ENCODE assay signal across 10 cellular contexts in the genomic region with DNA sequence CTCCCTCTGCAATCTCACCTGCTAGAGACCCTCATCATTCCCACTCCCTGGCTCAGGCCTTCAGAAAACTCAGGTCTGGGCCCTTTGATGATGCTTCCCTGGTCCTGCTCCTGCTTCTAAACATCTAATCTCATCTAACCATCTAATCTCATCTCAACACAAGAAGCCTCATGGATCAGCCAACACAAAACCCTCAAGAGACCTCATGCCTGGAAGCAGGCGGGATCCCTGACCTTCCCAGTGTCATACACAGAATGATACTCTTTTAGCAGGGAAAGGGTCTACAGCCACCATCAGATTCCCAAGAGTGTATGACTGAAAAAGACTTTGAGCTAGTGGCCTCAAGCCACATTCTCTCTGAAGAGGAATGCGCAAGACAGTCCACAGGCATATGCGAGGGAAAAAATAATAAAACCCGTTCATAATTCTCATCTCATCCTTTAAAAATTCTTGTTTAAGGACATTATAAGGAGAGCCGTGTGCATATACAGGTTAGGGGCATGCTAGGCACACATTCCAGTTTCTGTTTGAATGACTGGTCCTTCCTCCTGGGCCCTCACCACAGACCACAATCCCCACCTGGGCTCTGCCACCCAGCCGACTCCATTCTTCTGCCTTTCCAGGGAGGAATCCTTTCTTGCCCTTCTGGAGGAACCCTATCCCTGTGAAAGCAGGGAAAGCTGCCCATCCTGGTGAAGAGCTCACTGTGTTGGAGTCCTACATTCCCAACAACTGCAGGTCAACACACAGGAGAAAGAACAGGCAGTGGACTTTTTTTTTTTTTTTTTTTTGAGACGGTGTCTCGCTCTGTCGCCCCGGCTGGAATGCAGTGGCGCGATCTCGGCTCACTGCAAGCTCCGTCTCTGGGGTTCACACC. TPM values are rescaled to one million over a fixed set of nuclear protein-coding genes. Genes with fewer than 3 reads are reported as not detected.
DNase-seq lines count a peak whose midpoint lies in the region; ATAC-seq, FAIRE-seq and TF ChIP-seq lines count a peak whose summit lies in the region.
"Had no signal": no experiment of that assay in that cellular context is flagged by ENCODE, and none has a peak within 500 bp of the region (broad histone marks: within the 10 kb centered on the region; RNA-seq: fewer than 3 reads in every experiment).

No MANE protein-coding gene starts in this region.

- intact Hi-C loops in activated CD4-positive, alpha-beta memory T cell treated with anti-CD3 and anti-CD28 coated beads for 36 hours (cut with micrococcal nuclease): no loop called here

- no peak overlapping the region for H3K27ac Mint-ChIP-seq in activated CD8-positive, alpha-beta memory T cell treated with anti-CD3 and anti-CD28 coated beads, Interleukin-2, amount 10 ng/mL, durations not matched to agents 7 days and 5 days
- no peak overlapping the region for H3K27ac Mint-ChIP-seq in activated CD4-positive, alpha-beta memory T cell treated with anti-CD3 and anti-CD28 coated beads for 36 hours

- POLR2A ChIA-PET in activated CD4-positive, alpha-beta memory T cell treated with anti-CD3 and anti-CD28 coated beads for 36 hours (lab: Charles Lee): no interaction called here

- TF ChIP-seq POLR2A in GM12892 (IDR thresholded peaks at IDR 0.05; ENCODE audit: low read depth, low read length): no peak

- no peaks in the 10 kb centered on the region for H3K9me3 Mint-ChIP-seq in activated CD8-positive, alpha-beta memory T cell treated with anti-CD3 and anti-CD28 coated beads, Interleukin-2, amount 10 ng/mL, durations not matched to agents 7 days and 5 days (ENCODE audit: low read depth)
- no peaks in the 10 kb centered on the region for H3K9me3 Mint-ChIP-seq in activated CD4-positive, alpha-beta memory T cell treated with anti-CD3 and anti-CD28 coated beads for 36 hours

- peaks cover 29% of the 10 kb centered on the region for H3K36me3 Mint-ChIP-seq in activated CD8-positive, alpha-beta memory T cell treated with anti-CD3 and anti-CD28 coated beads, Interleukin-2, amount 10 ng/mL, durations not matched to agents 7 days and 5 days
- peaks cover 40% of the 10 kb centered on the region for H3K36me3 Mint-ChIP-seq in activated CD4-positive, alpha-beta memory T cell treated with anti-CD3 and anti-CD28 coated beads for 36 hours

- no peaks in the 10 kb centered on the region for H3K27me3 ChIP-seq in thoracic aorta (replicated peaks; ENCODE audit: insufficient read depth)

- peak overlapping the region; percentile 82 for H3K4me3 Mint-ChIP-seq in activated CD8-positive, alpha-beta memory T cell treated with anti-CD3 and anti-CD28 coated beads, Interleukin-2, amount 10 ng/mL, durations not matched to agents 7 days and 5 days
- peak overlapping the region; percentile 88 for H3K4me3 Mint-ChIP-seq in activated CD4-positive, alpha-beta memory T cell treated with anti-CD3 and anti-CD28 coated beads for 36 hours

- H3K27ac ChIP-seq in thoracic aorta: peak overlapping the region; percentile 26 to 54

- peaks cover 22% of the 10 kb centered on the region for H3K36me3 ChIP-seq in thoracic aorta

- H3K4me3 ChIP-seq in iPS-18c (ENCODE audit: insufficient read depth, low read depth, low read length) (peak overlapping the region; percentile 10; the same call in 1 of the 2 replicates), thoracic aorta (peak overlapping the region; percentile 87)

- peaks cover 35 to 42% of the 10 kb centered on the region in 2 donors for H3K4me1 ChIP-seq in thoracic aorta (ENCODE audit: control insufficient read depth in 1 of 2, low read depth in 2 of 2)

- H3K27me3 Mint-ChIP-seq in activated CD8-positive, alpha-beta memory T cell treated with anti-CD3 and anti-CD28 coated beads, Interleukin-2, amount 10 ng/mL, durations not matched to agents 7 days and 5 days: no peaks in the 10 kb centered on the region
- no peaks in the 10 kb centered on the region for H3K27me3 Mint-ChIP-seq in activated CD4-positive, alpha-beta memory T cell treated with anti-CD3 and anti-CD28 coated beads for 36 hours

- H3K4me1 Mint-ChIP-seq in activated CD8-positive, alpha-beta memory T cell treated with anti-CD3 and anti-CD28 coated beads, Interleukin-2, amount 10 ng/mL, durations not matched to agents 7 days and 5 days: peaks cover 44% of the 10 kb centered on the region
- peaks cover 52% of the 10 kb centered on the region for H3K4me1 Mint-ChIP-seq in activated CD4-positive, alpha-beta memory T cell treated with anti-CD3 and anti-CD28 coated beads for 36 hours (ENCODE audit: low read depth)

- CTCF ChIA-PET in activated CD8-positive, alpha-beta memory T cell treated with anti-CD3 and anti-CD28 coated beads, Interleukin-2, amount 10 ng/mL, durations not matched to agents 7 days and 5 days (lab: Charles Lee): no interaction called here
- CTCF ChIA-PET in activated CD4-positive, alpha-beta memory T cell treated with anti-CD3 and anti-CD28 coated beads for 36 hours (lab: Charles Lee): no interaction called here

- H3K9me3 ChIP-seq in iPS-18c (ENCODE audit: control insufficient read depth, insufficient read depth, low read length) (no peaks in the 10 kb centered on the region), thoracic aorta (no peaks in the 10 kb centered on the region)

- no peak for DNase-seq in activated CD8-positive, alpha-beta memory T cell treated with anti-CD3 and anti-CD28 coated beads, Interleukin-2, amount 10 ng/mL, durations not matched to agents 7 days and 5 days
- no peak for DNase-seq in activated CD8-positive, alpha-beta memory T cell treated with anti-CD3 and anti-CD28 coated beads, Interleukin-2, amount 50 U/mL, for 4 hours
- peak; percentile 45 for DNase-seq in activated CD4-positive, alpha-beta memory T cell treated with anti-CD3 and anti-CD28 coated beads for 36 hours
- DNase-seq in thoracic aorta (ENCODE audit: low spot score) (no peak), GM12892 (ENCODE audit: insufficient read length) (no peak)
- DNase-seq in effector CD8-positive, alpha-beta T cell (lab: John Stamatoyannopoulos, UW): no peak
- no peak for DNase-seq in stimulated activated CD4-positive, alpha-beta T cell treated with anti-CD3 and anti-CD28 coated beads, Interleukin-4, amount 100 ng/mL, for 1 hour

- no peak for ATAC-seq in activated CD8-positive, alpha-beta memory T cell treated with anti-CD3 and anti-CD28 coated beads, Interleukin-2, amount 10 ng/mL, durations not matched to agents 7 days and 5 days
- no peak for ATAC-seq in thoracic aorta (ENCODE audit: insufficient number of reproducible peaks, low FRiP score, low read depth)

- no peak for FAIRE-seq in GM12892 (lab: Jason Lieb, UNC)
- FAIRE-seq: colon had no signal

- TF ChIP-seq CTCF in thoracic aorta (IDR thresholded peaks at IDR 0.05): no peak

RNA-seq across cellular contexts. Expression of gene ZXDC, which starts 2.2 kb away (rescaled TPM):
- total RNA-seq in activated CD8-positive, alpha-beta memory T cell treated with anti-CD3 and anti-CD28 coated beads, Interleukin-2, amount 10 ng/mL, durations not matched to agents 7 days and 5 days: 10 to 100 TPM; 21.5 to 22.7 TPM
- 10 to 100 TPM; 18.2 to 19.1 TPM for total RNA-seq in activated CD4-positive, alpha-beta memory T cell treated with anti-CD3 and anti-CD28 coated beads for 36 hours
- total RNA-seq in thoracic aorta: 10 to 100 TPM; 53.5 to 55.0 TPM
- polyA plus RNA-seq in GM12892 (2012; ENCODE audit: missing spikeins): 6.4 TPM

RNA-seq across cellular contexts. Expression of gene UROC1, which starts 44.0 kb away (rescaled TPM):
- not detected for total RNA-seq in activated CD8-positive, alpha-beta memory T cell treated with anti-CD3 and anti-CD28 coated beads, Interleukin-2, amount 10 ng/mL, durations not matched to agents 7 days and 5 days
- total RNA-seq in activated CD4-positive, alpha-beta memory T cell treated with anti-CD3 and anti-CD28 coated beads for 36 hours: not detected
- not detected for total RNA-seq in thoracic aorta
- not detected for polyA plus RNA-seq in GM12892 (2012; ENCODE audit: missing spikeins)

RNA-seq across cellular contexts. Expression of gene CHST13, which starts 50.4 kb away (rescaled TPM):
- total RNA-seq in activated CD8-positive, alpha-beta memory T cell treated with anti-CD3 and anti-CD28 coated beads, Interleukin-2, amount 10 ng/mL, durations not matched to agents 7 days and 5 days: not detected
- not detected for total RNA-seq in activated CD4-positive, alpha-beta memory T cell treated with anti-CD3 and anti-CD28 coated beads for 36 hours
- total RNA-seq in thoracic aorta: not detected
- not detected for polyA plus RNA-seq in GM12892 (2012; ENCODE audit: missing spikeins)
- total RNA-seq: M059J had no signal
